Comparison of ENCODE assay signal across 20 cellular contexts in the genomic region with DNA sequence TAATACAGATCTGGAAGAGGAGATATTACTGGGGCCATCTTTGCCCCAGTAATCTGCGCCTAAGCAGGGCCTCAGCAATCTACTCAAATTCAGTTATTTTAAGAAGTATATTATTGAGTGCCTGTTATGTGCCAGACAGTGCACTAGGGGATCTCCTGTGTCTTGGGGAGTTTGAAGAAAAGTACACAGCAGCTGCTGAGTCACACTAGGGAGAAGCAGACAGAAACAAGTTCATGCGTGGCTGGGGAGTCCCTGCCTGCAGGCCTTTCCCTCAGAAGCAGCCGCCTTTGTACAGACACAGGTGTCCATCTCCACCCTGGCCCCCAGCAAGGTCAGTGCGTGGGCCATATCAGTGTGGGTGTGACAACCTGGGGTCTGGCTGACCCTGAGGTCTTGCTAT.
DNase-seq lines count a peak whose midpoint lies in the region; ATAC-seq and TF ChIP-seq lines count a peak whose summit lies in the region.
"Had no signal": no experiment of that assay in that cellular context is flagged by ENCODE, and none has a peak within 500 bp of the region (broad histone marks: within the 10 kb centered on the region; RNA-seq: fewer than 3 reads in every experiment).

No MANE protein-coding gene starts in this region.

- H3K27me3 Mint-ChIP-seq in natural killer cell (ENCODE audit: low read depth in 2 of 2): peaks cover 0 to 3% of the 10 kb centered on the region in 2 donors
- H3K27me3 Mint-ChIP-seq: activated CD4-positive, alpha-beta memory T cell treated with anti-CD3 and anti-CD28 coated beads, Interleukin-2, amount 10 ng/mL, durations not matched to agents 7 days and 5 days had no signal

- intact Hi-C loops in natural killer cell (cut with micrococcal nuclease): no loop called here
- intact Hi-C loops in left lung (cut with DNase I): no loop called here

- H3K9me3 ChIP-seq in left lung: no peaks in the 10 kb centered on the region
- H3K9me3 ChIP-seq: neutrophil had no signal

- H3K4me1 ChIP-seq in left lung: peaks cover 0 to 7% of the 10 kb centered on the region in 2 donors

- peak; percentile 53 for ATAC-seq in GM21529 (IDR thresholded peaks at IDR 0.05; ENCODE audit: unreplicated experiment)
- ATAC-seq in HG03565 (IDR thresholded peaks at IDR 0.05; ENCODE audit: unreplicated experiment): peak; percentile 54
- peak in 2 of 3 donors; percentile 42 to 48 for ATAC-seq in natural killer cell
- ATAC-seq in left lung: no peak

- no peak overlapping the region for H3K4me3 Mint-ChIP-seq in natural killer cell
- H3K4me3 Mint-ChIP-seq: activated CD4-positive, alpha-beta memory T cell treated with anti-CD3 and anti-CD28 coated beads, Interleukin-2, amount 10 ng/mL, durations not matched to agents 7 days and 5 days; CD4-positive, alpha-beta memory T cell; T-helper 2 cell treated with Interferon-gamma antibody and Interleukin-4, amounts not matched to agents 5 μg/mL and 100 μg/mL, for 36 hours had no signal

- H3K4me3 ChIP-seq in left lung: no peak overlapping the region

- H3K9me3 Mint-ChIP-seq in natural killer cell: no peaks in the 10 kb centered on the region
- H3K9me3 Mint-ChIP-seq: activated CD4-positive, alpha-beta memory T cell treated with anti-CD3 and anti-CD28 coated beads, Interleukin-2, amount 10 ng/mL, durations not matched to agents 7 days and 5 days; T-helper 2 cell treated with Interferon-gamma antibody and Interleukin-4, amounts not matched to agents 5 μg/mL and 100 μg/mL, for 36 hours had no signal

- no peak overlapping the region for H3K27ac Mint-ChIP-seq in natural killer cell
- H3K27ac Mint-ChIP-seq: activated CD4-positive, alpha-beta memory T cell treated with anti-CD3 and anti-CD28 coated beads, Interleukin-2, amount 10 ng/mL, durations not matched to agents 7 days and 5 days; T-helper 2 cell treated with Interferon-gamma antibody and Interleukin-4, amounts not matched to agents 5 μg/mL and 100 μg/mL, for 36 hours had no signal

- H3K36me3 Mint-ChIP-seq in natural killer cell: no peaks in the 10 kb centered on the region
- H3K36me3 Mint-ChIP-seq: CD4-positive, alpha-beta memory T cell had no signal

- H3K27me3 ChIP-seq in left lung: no peaks in the 10 kb centered on the region

- H3K36me3 ChIP-seq in left lung: no peaks in the 10 kb centered on the region
- H3K36me3 ChIP-seq: neutrophil had no signal

- peaks cover 0 to 11% of the 10 kb centered on the region in 2 donors for H3K4me1 Mint-ChIP-seq in natural killer cell
- H3K4me1 Mint-ChIP-seq: activated CD4-positive, alpha-beta memory T cell treated with anti-CD3 and anti-CD28 coated beads, Interleukin-2, amount 10 ng/mL, durations not matched to agents 7 days and 5 days; CD4-positive, alpha-beta memory T cell had no signal

- no peak overlapping the region for H3K27ac ChIP-seq in left lung
- H3K27ac ChIP-seq: neutrophil had no signal

- no peak for TF ChIP-seq CTCF in natural killer cell (IDR thresholded peaks at IDR 0.05)
- TF ChIP-seq CTCF in left lung (IDR thresholded peaks at IDR 0.05): no peak

- DNase-seq in DMS53 (lab: John Stamatoyannopoulos, UW) (peak; percentile 15), DMS53 treated with DMSO at 0.1 percent for 48 hours (lab: John Stamatoyannopoulos, UW; ENCODE audit: unreplicated experiment) (no peak), natural killer cell (no peak), foreskin melanocyte (no peak), left lung (no peak)
- no peak for DNase-seq in activated CD8-positive, alpha-beta memory T cell treated with anti-CD3 and anti-CD28 coated beads, Interleukin-2, amount 50 U/mL, for 4 hours
- DNase-seq: 8988T; activated CD4-positive, alpha-beta memory T cell treated with anti-CD3 and anti-CD28 coated beads, Interleukin-2, amount 10 ng/mL, durations not matched to agents 7 days and 5 days; activated naive CD4-positive, alpha-beta T cell treated with Interleukin-2 at 50 U/mL for 16 hours; CD4-positive, alpha-beta memory T cell; central memory CD4-positive, alpha-beta T cell; H7; KBM-7; NCI-H187; NCI-H526 treated with DMSO at 0.1 percent for 48 hours; small intestine had no signal
